ENCODE assay signal across 13 cellular contexts in the genomic region with DNA sequence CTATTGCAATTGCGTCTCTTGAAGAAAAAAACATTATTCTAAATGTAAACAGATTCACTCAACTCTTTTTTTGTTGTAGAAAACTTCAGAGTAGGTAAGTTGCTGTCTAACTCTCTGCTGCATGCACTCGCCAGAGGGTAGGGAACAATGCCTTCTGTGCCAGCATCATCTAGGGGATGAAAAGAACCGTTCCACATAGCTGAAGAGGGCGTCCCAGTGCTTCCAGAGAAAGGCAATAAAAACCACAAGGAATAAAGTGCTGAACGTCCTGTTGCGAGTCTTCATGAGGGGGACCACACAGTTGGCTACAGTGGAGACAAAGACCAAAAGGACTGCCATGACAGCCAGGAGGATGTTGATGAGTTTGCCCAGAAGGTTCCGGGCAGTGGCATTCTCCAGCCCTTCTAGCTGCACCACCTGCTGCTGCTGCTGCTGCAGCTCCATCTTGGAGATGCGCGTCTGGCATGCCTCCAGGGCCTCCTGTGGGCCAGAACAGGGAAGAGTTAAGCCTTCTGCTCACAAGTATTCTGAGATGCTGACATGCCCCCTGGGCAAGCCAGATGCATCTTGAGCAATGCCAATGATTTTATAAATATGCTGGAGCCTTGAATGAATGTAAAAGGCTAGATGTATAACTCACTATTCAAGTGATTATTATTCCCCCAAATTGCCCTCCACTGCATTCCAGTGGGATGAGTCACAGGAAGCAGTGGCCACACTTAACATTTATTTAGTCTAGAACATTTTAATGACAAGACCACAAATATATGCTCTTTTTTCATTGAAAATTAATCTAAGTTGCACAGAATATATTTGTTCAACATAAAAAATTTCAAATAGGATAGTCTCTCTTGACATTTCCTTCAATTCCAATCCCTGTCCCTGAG. TPM values are rescaled to one million over a fixed set of nuclear protein-coding genes. Genes with fewer than 3 reads are reported as not detected.
A peak's percentile ranks its signal among the peaks of the same experiment; 100 is the strongest.
DNase-seq lines count a peak whose midpoint lies in the region; ATAC-seq, FAIRE-seq and TF ChIP-seq lines count a peak whose summit lies in the region.
"Had no signal": no experiment of that assay in that cellular context is flagged by ENCODE, and none has a peak within 500 bp of the region (broad histone marks: within the 10 kb centered on the region; RNA-seq: fewer than 3 reads in every experiment).

No MANE protein-coding gene starts in this region.

- H3K4me3 ChIP-seq in astrocyte (ENCODE audit: insufficient read depth, low read depth, low read length) (no peak overlapping the region), keratinocyte (ENCODE audit: control insufficient read depth in 2 of 3, extremely low read depth in 1 of 3, insufficient read depth in 2 of 3, low read depth in 1 of 3, low read length in 3 of 3) (no peak overlapping the region)

- H3K36me3 ChIP-seq in astrocyte (ENCODE audit: insufficient read depth, low read length) = no peaks in the 10 kb centered on the region
- peaks cover 0 to 24% of the 10 kb centered on the region in 2 experiments for H3K36me3 ChIP-seq in keratinocyte (ENCODE audit: control insufficient read depth in 2 of 2, extremely low read depth in 1 of 2, insufficient read depth in 2 of 2, low read length in 2 of 2)

- H2AFZ ChIP-seq in astrocyte (ENCODE audit: low read depth, low read length) (no peak overlapping the region), keratinocyte (ENCODE audit: control insufficient read depth, low read length) (no peak overlapping the region)

- H4K20me1 ChIP-seq in astrocyte (ENCODE audit: insufficient read depth, low read length) = no peaks in the 10 kb centered on the region
- H4K20me1 ChIP-seq in keratinocyte (ENCODE audit: control insufficient read depth, extremely low read depth, insufficient read depth, low read length) = no peaks in the 10 kb centered on the region

- DNase-seq in ACHN = peak; percentile 70
- peak; percentile 49 for DNase-seq in HT-29 (ENCODE audit: low spot score)
- DNase-seq in astrocyte (ENCODE audit: low read depth) = peak; percentile 90
- DNase-seq in keratinocyte (ENCODE audit: low read depth, low spot score) = peak; percentile 98
- DNase-seq in GM10266 (ENCODE audit: extremely low spot score) = no peak
- DNase-seq: activated CD4-positive, alpha-beta memory T cell treated with anti-CD3 and anti-CD28 coated beads for 36 hours; CD8-positive, alpha-beta T cell; glutamatergic neuron; NCI-H1436; stimulated activated CD4-positive, alpha-beta T cell treated with anti-CD3 and anti-CD28 coated beads, Interleukin-2, amount 100 ng/mL, for 48 hours had no signal

- H3K9ac ChIP-seq in astrocyte (ENCODE audit: low read length) = no peak overlapping the region
- no peak overlapping the region for H3K9ac ChIP-seq in keratinocyte (ENCODE audit: control insufficient read depth, extremely low read depth, insufficient read depth, low read length)

- dilution Hi-C loops in keratinocyte (cut with MboI; ENCODE audit: extremely low pct_ligation_motif_present, low sequenced_read_pairs) = no loop called here

- H3K4me1 ChIP-seq in astrocyte (ENCODE audit: insufficient read depth, low read length) = peaks cover 23% of the 10 kb centered on the region
- peaks cover 24% of the 10 kb centered on the region for H3K4me1 ChIP-seq in keratinocyte (ENCODE audit: control insufficient read depth, extremely low read depth, insufficient read depth, low read length)

- TF ChIP-seq CTCF in astrocyte (IDR thresholded peaks at IDR 0.05; ENCODE audit: insufficient read depth, low read depth, low read length) (no peak), keratinocyte (optimal IDR thresholded peaks at IDR 0.05 in 1 of 3, IDR thresholded peaks at IDR 0.05 in 1 of 3, conservative IDR thresholded peaks at IDR 0.05 in 1 of 3; ENCODE audit: extremely low read depth in 1 of 3, insufficient read depth in 2 of 3, low read length in 3 of 3) (peak in 2 of 3 experiments; percentile 1 to 35), GM10266 (IDR thresholded peaks at IDR 0.05; ENCODE audit: control insufficient read depth, insufficient read depth, low read depth, missing control alignments) (no peak)

- H3K4me2 ChIP-seq in astrocyte (ENCODE audit: low read length) = peak overlapping the region; percentile 50
- peak overlapping the region; percentile 20 for H3K4me2 ChIP-seq in keratinocyte (ENCODE audit: control insufficient read depth, extremely low read depth, insufficient read depth, low read depth, low read length)

- no peaks in the 10 kb centered on the region for H3K27me3 ChIP-seq in astrocyte (ENCODE audit: insufficient read depth, low read length)
- no peaks in the 10 kb centered on the region for H3K27me3 ChIP-seq in keratinocyte (ENCODE audit: control insufficient read depth, extremely low read depth, insufficient read depth, low read length)

- H3K9me1 ChIP-seq in keratinocyte (ENCODE audit: control insufficient read depth, extremely low read depth, insufficient read depth, low read length) = no peaks in the 10 kb centered on the region

- FAIRE-seq in astrocyte (lab: Jason Lieb, UNC) (peak; percentile 69), keratinocyte (lab: Jason Lieb, UNC) (peak; percentile 74)

- H3K4me3 Mint-ChIP-seq in astrocyte (ENCODE audit: unreplicated experiment) = peak overlapping the region; percentile 42
- H3K4me3 Mint-ChIP-seq: activated CD4-positive, alpha-beta memory T cell treated with anti-CD3 and anti-CD28 coated beads for 36 hours; CD8-positive, alpha-beta T cell had no signal

- H3K79me2 ChIP-seq in astrocyte (ENCODE audit: insufficient read depth, low read length) = peaks cover 2% of the 10 kb centered on the region
- H3K79me2 ChIP-seq in keratinocyte (ENCODE audit: control insufficient read depth, insufficient read depth, low read length) = peaks cover 20% of the 10 kb centered on the region

- H3K9me3 ChIP-seq in astrocyte (ENCODE audit: insufficient read depth, low read depth, low read length) (no peaks in the 10 kb centered on the region), keratinocyte (ENCODE audit: control insufficient read depth, low read depth, low read length) (no peaks in the 10 kb centered on the region)

- ATAC-seq in GM21515 (IDR thresholded peaks at IDR 0.05; ENCODE audit: unreplicated experiment) (no peak), HG03520 (IDR thresholded peaks at IDR 0.05; ENCODE audit: unreplicated experiment) (no peak), HG03139 (IDR thresholded peaks at IDR 0.05; ENCODE audit: unreplicated experiment) (no peak)
- ATAC-seq: CD8-positive, alpha-beta T cell had no signal

- peak overlapping the region; percentile 39 for H3K27ac ChIP-seq in astrocyte (ENCODE audit: low read depth, low read length)
- H3K27ac ChIP-seq in keratinocyte (ENCODE audit: control insufficient read depth, insufficient read depth, low read length) = no peak overlapping the region

- in situ Hi-C loops in ACHN (cut with HindIII; ENCODE audit: low pct_ligation_motif_present, low pct_unique_long_range_greater_than_20kb, low sequenced_read_pairs) = loop anchor here (25.0 kb wide), 1 partner anchor 186 kb away; no protein-coding TSS in a partner anchor

- no peaks in the 10 kb centered on the region for H3K27me3 Mint-ChIP-seq in astrocyte (ENCODE audit: low read depth, unreplicated experiment)
- H3K27me3 Mint-ChIP-seq: activated CD4-positive, alpha-beta memory T cell treated with anti-CD3 and anti-CD28 coated beads for 36 hours had no signal

- no peaks in the 10 kb centered on the region for H3K9me3 Mint-ChIP-seq in astrocyte (ENCODE audit: unreplicated experiment)
- H3K9me3 Mint-ChIP-seq: activated CD4-positive, alpha-beta memory T cell treated with anti-CD3 and anti-CD28 coated beads for 36 hours; CD8-positive, alpha-beta T cell had no signal

- H3K4me1 Mint-ChIP-seq in astrocyte (ENCODE audit: low read depth, unreplicated experiment) = peaks cover 54% of the 10 kb centered on the region

- peak overlapping the region; percentile 77 for H3K27ac Mint-ChIP-seq in astrocyte (ENCODE audit: unreplicated experiment)
- H3K27ac Mint-ChIP-seq: activated CD4-positive, alpha-beta memory T cell treated with anti-CD3 and anti-CD28 coated beads for 36 hours; CD8-positive, alpha-beta T cell had no signal

- peaks cover 2% of the 10 kb centered on the region for H3K36me3 Mint-ChIP-seq in astrocyte (ENCODE audit: low read depth, unreplicated experiment)

RNA-seq across cellular contexts. Expression of gene PLXND1, which starts 45.1 kb away (rescaled TPM):
- total RNA-seq in HT-29 (2014; rRNA removed; shearing (Covaris generic)) = 23.8 and 30.5 TPM in 2 replicates
- total RNA-seq in astrocyte = 184 and 188 TPM in 2 replicates
- 0.09 to 0.36 TPM (median 0.25 TPM) in 3 replicates for polyA plus RNA-seq in keratinocyte
- polyA plus RNA-seq in keratinocyte (2011; ENCODE audit: low read depth) = 0.81 TPM
- polyA plus RNA-seq in keratinocyte (2011; cell fraction: cytosol; rRNA removed) = 0.09 and 0.27 TPM in 2 replicates
- polyA plus RNA-seq in keratinocyte (2011; cell fraction: nucleus; rRNA removed) = 0.61 and 0.93 TPM in 2 replicates
- polyA plus RNA-seq in keratinocyte (2012; ENCODE audit: low replicate concordance) = 0.36 and 1.3 TPM in 2 replicates
- polyA minus RNA-seq in keratinocyte = 0.10 to 0.92 TPM (median 0.59 TPM) in 3 replicates
- polyA minus RNA-seq in keratinocyte (2011; cell fraction: cytosol; rRNA and poly(A)+ RNA removed) = not detected
- 1.8 and 1.9 TPM in 2 replicates for polyA minus RNA-seq in keratinocyte (2011; cell fraction: nucleus; rRNA and poly(A)+ RNA removed)

Comparison
In these comparisons a context has a peak if more than half of its experiments do, and no peak if none do; other contexts are left out.
1. CTCF ChIP-seq: peak in keratinocyte (2 of 3); none in astrocyte (single experiment) and GM10266 (single experiment).